In genomic region chr15:77738038-77738370, GRCh38 we compare ENCODE assay signal across 14 cellular contexts.
DNase-seq lines count a peak whose midpoint lies in the region; ATAC-seq and TF ChIP-seq lines count a peak whose summit lies in the region.
"Had no signal": no experiment of that assay in that cellular context is flagged by ENCODE, and none has a peak within 500 bp of the region (broad histone marks: within the 10 kb centered on the region; RNA-seq: fewer than 3 reads in every experiment).

No MANE protein-coding gene starts in this region.

- H3K9me2 ChIP-seq in MM.1S (replicated peaks; ENCODE audit: insufficient read depth, low read length), result no peaks in the 10 kb centered on the region

- no peaks in the 10 kb centered on the region for H3K4me1 Mint-ChIP-seq in CD4-positive, CD25-positive, alpha-beta regulatory T cell
- peaks cover 31% of the 10 kb centered on the region for H3K4me1 Mint-ChIP-seq in endothelial cell (ENCODE audit: unreplicated experiment)
- H3K4me1 Mint-ChIP-seq: CD4-positive, alpha-beta memory T cell had no signal

- H3K9ac ChIP-seq in SK-N-MC (ENCODE audit: insufficient read length) (peak overlapping the region; percentile 79), MM.1S (ENCODE audit: low read length) (no peak overlapping the region)

- no peak overlapping the region for H3K4me3 ChIP-seq in CD4-positive, CD25-positive, alpha-beta regulatory T cell (ENCODE audit: low read depth, low read length)
- H3K4me3 ChIP-seq in SK-N-MC (peak overlapping the region; percentile 62), MM.1S (ENCODE audit: low read length) (no peak overlapping the region)

- no peaks in the 10 kb centered on the region for H3K36me3 ChIP-seq in CD4-positive, CD25-positive, alpha-beta regulatory T cell (ENCODE audit: control insufficient read depth, insufficient read depth, low read length)
- H3K36me3 ChIP-seq in SK-N-MC (ENCODE audit: insufficient read depth, low read length) (no peaks in the 10 kb centered on the region), MM.1S (replicated peaks; ENCODE audit: insufficient read depth, low read length) (no peaks in the 10 kb centered on the region)

- H3K27me3 Mint-ChIP-seq in CD4-positive, CD25-positive, alpha-beta regulatory T cell, result peaks cover 12% of the 10 kb centered on the region
- H3K27me3 Mint-ChIP-seq in endothelial cell (ENCODE audit: unreplicated experiment), result peaks cover 2% of the 10 kb centered on the region

- DNase-seq in CD4-positive, CD25-positive, alpha-beta regulatory T cell, result no peak
- DNase-seq in SK-N-MC (ENCODE audit: low read depth, low spot score) (no peak), endothelial cell (ENCODE audit: low spot score) (no peak), MM.1S (no peak), iPS-NIHi7 (ENCODE audit: extremely low spot score) (no peak)
- DNase-seq: AML-193; Calu3; CD4-positive, alpha-beta memory T cell; DMS79 treated with DMSO at 0.1 percent for 48 hours; GF-D8; GOT3; H9 had no signal

- no peaks in the 10 kb centered on the region for H4K20me1 ChIP-seq in MM.1S (ENCODE audit: insufficient read depth, low read length)

- no peak overlapping the region for H3K4me2 ChIP-seq in MM.1S (ENCODE audit: low read depth, low read length)

- H3K27ac Mint-ChIP-seq in CD4-positive, CD25-positive, alpha-beta regulatory T cell, result peak overlapping the region in 2 of 3 donors; percentile 13 to 15
- peak overlapping the region; percentile 75 for H3K27ac Mint-ChIP-seq in endothelial cell (ENCODE audit: unreplicated experiment)
- H3K27ac Mint-ChIP-seq: CD4-positive, alpha-beta memory T cell had no signal

- H3K36me3 Mint-ChIP-seq in CD4-positive, CD25-positive, alpha-beta regulatory T cell, result no peaks in the 10 kb centered on the region
- no peaks in the 10 kb centered on the region for H3K36me3 Mint-ChIP-seq in endothelial cell (ENCODE audit: low read depth, unreplicated experiment)
- H3K36me3 Mint-ChIP-seq: CD4-positive, alpha-beta memory T cell had no signal

- no peak overlapping the region for H2AFZ ChIP-seq in MM.1S (ENCODE audit: low read length)

- H3K9me3 Mint-ChIP-seq in CD4-positive, CD25-positive, alpha-beta regulatory T cell, result no peaks in the 10 kb centered on the region
- no peaks in the 10 kb centered on the region for H3K9me3 Mint-ChIP-seq in endothelial cell (ENCODE audit: unreplicated experiment)
- H3K9me3 Mint-ChIP-seq: CD4-positive, alpha-beta memory T cell; H9 had no signal

- no peak overlapping the region for H3K4me3 Mint-ChIP-seq in CD4-positive, CD25-positive, alpha-beta regulatory T cell
- H3K4me3 Mint-ChIP-seq in endothelial cell (ENCODE audit: unreplicated experiment), result no peak overlapping the region
- H3K4me3 Mint-ChIP-seq: CD4-positive, alpha-beta memory T cell had no signal

- H3F3A ChIP-seq in MM.1S (ENCODE audit: insufficient read depth, low read length), result no peaks in the 10 kb centered on the region

- no peak for TF ChIP-seq CTCF in endothelial cell (IDR thresholded peaks at IDR 0.05; ENCODE audit: unreplicated experiment)
- no peak for TF ChIP-seq CTCF in MM.1S (IDR thresholded peaks at IDR 0.05; ENCODE audit: low read length)

- ATAC-seq in CD4-positive, CD25-positive, alpha-beta regulatory T cell (ENCODE audit: low read depth in 2 of 2), result no peak
- no peak for ATAC-seq in HG02840 (IDR thresholded peaks at IDR 0.05; ENCODE audit: low FRiP score, unreplicated experiment)

- no peaks in the 10 kb centered on the region for H3K9me3 ChIP-seq in CD4-positive, CD25-positive, alpha-beta regulatory T cell (ENCODE audit: control insufficient read depth in 2 of 2, low read length in 2 of 2)
- H3K9me3 ChIP-seq in SK-N-MC (ENCODE audit: low read depth, low read length) (no peaks in the 10 kb centered on the region), MM.1S (replicated peaks; ENCODE audit: insufficient read depth, low read length) (no peaks in the 10 kb centered on the region)

- no peaks in the 10 kb centered on the region for H3K4me1 ChIP-seq in CD4-positive, CD25-positive, alpha-beta regulatory T cell (ENCODE audit: control insufficient read depth, insufficient read depth, low read length, poor library complexity, severe bottlenecking)
- H3K4me1 ChIP-seq in MM.1S (ENCODE audit: low read length), result no peaks in the 10 kb centered on the region

- H3K27ac ChIP-seq in CD4-positive, CD25-positive, alpha-beta regulatory T cell (ENCODE audit: insufficient read depth, low read length, poor library complexity, severe bottlenecking), result no peak overlapping the region
- H3K27ac ChIP-seq in SK-N-MC, result peak overlapping the region; percentile 100
- H3K27ac ChIP-seq in MM.1S (ENCODE audit: low read length), result no peak overlapping the region
- H3K27ac ChIP-seq: C4-2B had no signal

- H3K27me3 ChIP-seq in CD4-positive, CD25-positive, alpha-beta regulatory T cell (ENCODE audit: control insufficient read depth, insufficient read depth, low read length), result no peaks in the 10 kb centered on the region
- H3K27me3 ChIP-seq in MM.1S (replicated peaks; ENCODE audit: insufficient read depth, low read length), result peaks cover 61% of the 10 kb centered on the region

- no peaks in the 10 kb centered on the region for H3K79me2 ChIP-seq in MM.1S (ENCODE audit: low read length)
